16 cellular contexts compared by ENCODE assay signal in genomic region chr14:89399157-89399556, GRCh38. TPM values are rescaled to one million over a fixed set of nuclear protein-coding genes. Genes with fewer than 3 reads are reported as not detected.
A peak's percentile ranks its signal among the peaks of the same experiment; 100 is the strongest.
DNase-seq lines count a peak whose midpoint lies in the region; ATAC-seq and TF ChIP-seq lines count a peak whose summit lies in the region.
"Had no signal": no experiment of that assay in that cellular context is flagged by ENCODE, and none has a peak within 500 bp of the region (broad histone marks: within the 10 kb centered on the region; RNA-seq: fewer than 3 reads in every experiment).

No MANE protein-coding gene starts in this region.

- H3K4me1 Mint-ChIP-seq in activated naive CD8-positive, alpha-beta T cell treated with anti-CD3 and anti-CD28 coated beads, Interleukin-2, amount 50 U/mL, for 24 hours: peaks cover 64% of the 10 kb centered on the region

- no peak for ATAC-seq in activated naive CD8-positive, alpha-beta T cell treated with anti-CD3 and anti-CD28 coated beads, Interleukin-2, amount 50 U/mL, for 24 hours
- no peak for ATAC-seq in GM19324 (IDR thresholded peaks at IDR 0.05; ENCODE audit: low FRiP score, unreplicated experiment)
- ATAC-seq: stimulated activated memory B cell treated with anti-CD40 and anti-IgM and Interleukin-4, amounts not matched to agents 10 μg/mL and 1 μg/mL and 100 μg/mL, for 72 hours had no signal

- H3K4me3 ChIP-seq in BLaER1 treated with 17β-estradiol and CSF1 and Interleukin-3, amounts not matched to agents 10 nM and 100 nM: no peak overlapping the region
- H3K4me3 ChIP-seq in left ventricle myocardium inferior (peak overlapping the region; percentile 43), neuronal stem cell (ENCODE audit: low read length in 2 of 2) (no peak overlapping the region)
- H3K4me3 ChIP-seq: body of pancreas, right lobe of liver had no signal

- H3K27me3 Mint-ChIP-seq in activated naive CD8-positive, alpha-beta T cell treated with anti-CD3 and anti-CD28 coated beads, Interleukin-2, amount 50 U/mL, for 24 hours: no peaks in the 10 kb centered on the region
- H3K27me3 Mint-ChIP-seq: stimulated activated memory B cell treated with anti-CD40 and anti-IgM and Interleukin-4, amounts not matched to agents 10 μg/mL and 1 μg/mL and 100 μg/mL, for 72 hours had no signal

- peak overlapping the region; percentile 29 for H3K27ac Mint-ChIP-seq in activated naive CD8-positive, alpha-beta T cell treated with anti-CD3 and anti-CD28 coated beads, Interleukin-2, amount 50 U/mL, for 24 hours
- H3K27ac Mint-ChIP-seq: activated CD8-positive, alpha-beta T cell treated with anti-CD3 and anti-CD28 coated beads, Interleukin-2, amount 10 ng/mL, durations not matched to agents 7 days and 5 days; stimulated activated memory B cell treated with anti-CD40 and anti-IgM and Interleukin-4, amounts not matched to agents 10 μg/mL and 1 μg/mL and 100 μg/mL, for 72 hours had no signal

- H3K4ac ChIP-seq in neuronal stem cell (ENCODE audit: low read length): no peak overlapping the region

- WGBS in neuronal stem cell (ENCODE audit: extremely low coverage in 2 of 2, insufficient read length in 2 of 2, insufficient replicate concordance in 1 of 2), 2 donors: no CpG with 5 or more reads among the region's 7 CpGs

- H3K9me3 ChIP-seq in BLaER1 treated with 17β-estradiol and CSF1 and Interleukin-3, amounts not matched to agents 10 nM and 100 nM (replicated peaks in 1 of 11): peaks cover 0 to 20% (median 11%) of the 10 kb centered on the region in 11 experiments; a peak in 13 of 22 replicates
- H3K9me3 ChIP-seq in left ventricle myocardium inferior (replicated peaks) (no peaks in the 10 kb centered on the region), neuronal stem cell (replicated peaks in 1 of 2; ENCODE audit: control insufficient read depth in 2 of 2, insufficient read depth in 1 of 2, low read depth in 1 of 2, low read length in 2 of 2) (no peaks in the 10 kb centered on the region)
- H3K9me3 ChIP-seq: body of pancreas, right lobe of liver had no signal

- no peak overlapping the region for H3K14ac ChIP-seq in neuronal stem cell (ENCODE audit: low read length)

- peak overlapping the region; percentile 1 for H2AFZ ChIP-seq in neuronal stem cell (ENCODE audit: low read length)

- no peaks in the 10 kb centered on the region for H3K27me3 ChIP-seq in BLaER1 treated with 17β-estradiol and CSF1 and Interleukin-3, amounts not matched to agents 10 nM and 100 nM
- H3K27me3 ChIP-seq in left ventricle myocardium inferior (ENCODE audit: low read depth) (no peaks in the 10 kb centered on the region), neuronal stem cell (ENCODE audit: control insufficient read depth in 3 of 3, insufficient read depth in 3 of 3, low read depth in 1 of 3, low read length in 3 of 3) (no peaks in the 10 kb centered on the region)
- H3K27me3 ChIP-seq: body of pancreas, right lobe of liver had no signal

- intact Hi-C loops in left ventricle myocardium inferior (cut with micrococcal nuclease): no loop called here

- no peak overlapping the region for H4K91ac ChIP-seq in neuronal stem cell (ENCODE audit: low read depth, low read length, poor library complexity)

- H3K27ac ChIP-seq in BLaER1 treated with 17β-estradiol and CSF1 and Interleukin-3, amounts not matched to agents 10 nM and 100 nM: peak overlapping the region in 2 of 11 experiments; percentile 24 to 38; a peak in 2 of 22 replicates
- peak overlapping the region; percentile 51 for H3K27ac ChIP-seq in left ventricle myocardium inferior (replicated peaks)
- H3K27ac ChIP-seq in neuronal stem cell (replicated peaks; ENCODE audit: low read length): no peak overlapping the region
- H3K27ac ChIP-seq: body of pancreas, right lobe of liver had no signal

- no peak overlapping the region for H2AK5ac ChIP-seq in neuronal stem cell (ENCODE audit: low read depth, low read length)

- TF ChIP-seq CTCF in left ventricle myocardium inferior (IDR thresholded peaks at IDR 0.05; ENCODE audit: borderline replicate concordance): no peak

- no peak overlapping the region for H2BK5ac ChIP-seq in neuronal stem cell (ENCODE audit: low read length)

- no peak overlapping the region for H3K9ac ChIP-seq in BLaER1 treated with 17β-estradiol and CSF1 and Interleukin-3, amounts not matched to agents 10 nM and 100 nM
- no peak overlapping the region for H3K9ac ChIP-seq in neuronal stem cell (ENCODE audit: low read depth, low read length, poor library complexity)

- peaks cover 17 to 56% (median 32%) of the 10 kb centered on the region in 11 experiments; a peak in 21 of 22 replicates for H3K36me3 ChIP-seq in BLaER1 treated with 17β-estradiol and CSF1 and Interleukin-3, amounts not matched to agents 10 nM and 100 nM
- H3K36me3 ChIP-seq in left ventricle myocardium inferior (peaks cover 5% of the 10 kb centered on the region), neuronal stem cell (replicated peaks in 1 of 2; ENCODE audit: control insufficient read depth in 2 of 2, insufficient read depth in 2 of 2, low read length in 2 of 2) (peaks cover 0 to 7% of the 10 kb centered on the region in 2 donors)
- H3K36me3 ChIP-seq: right lobe of liver had no signal

- H4K20me1 ChIP-seq in BLaER1 treated with 17β-estradiol and CSF1 and Interleukin-3, amounts not matched to agents 10 nM and 100 nM: peaks cover 35 to 97% (median 70%) of the 10 kb centered on the region in 11 experiments; a peak in 20 of 22 replicates

- no peak overlapping the region for H4K8ac ChIP-seq in neuronal stem cell (ENCODE audit: low read depth, low read length)

- H2BK120ac ChIP-seq in neuronal stem cell (ENCODE audit: low read depth, low read length): no peak overlapping the region

- no peak overlapping the region for H2BK15ac ChIP-seq in neuronal stem cell (ENCODE audit: low read length)

- peaks cover 38 to 75% (median 63%) of the 10 kb centered on the region in 10 experiments for H3K4me1 ChIP-seq in BLaER1 treated with 17β-estradiol and CSF1 and Interleukin-3, amounts not matched to agents 10 nM and 100 nM
- peaks cover 83% of the 10 kb centered on the region for H3K4me1 ChIP-seq in left ventricle myocardium inferior
- peaks cover 2 to 25% of the 10 kb centered on the region in 2 donors for H3K4me1 ChIP-seq in neuronal stem cell (ENCODE audit: control insufficient read depth in 2 of 2, insufficient read depth in 1 of 2, low read depth in 1 of 2, low read length in 2 of 2)
- H3K4me1 ChIP-seq: body of pancreas, right lobe of liver had no signal

- H3K4me2 ChIP-seq in BLaER1 treated with 17β-estradiol and CSF1 and Interleukin-3, amounts not matched to agents 10 nM and 100 nM: peak overlapping the region in 6 of 11 experiments; percentile 2 to 55 (median 38); a peak in 10 of 22 replicates
- no peak overlapping the region for H3K4me2 ChIP-seq in neuronal stem cell (ENCODE audit: insufficient read depth, low read length, poor library complexity, severe bottlenecking)

- no peak overlapping the region for H3K4me3 Mint-ChIP-seq in activated naive CD8-positive, alpha-beta T cell treated with anti-CD3 and anti-CD28 coated beads, Interleukin-2, amount 50 U/mL, for 24 hours
- H3K4me3 Mint-ChIP-seq: activated CD8-positive, alpha-beta T cell treated with anti-CD3 and anti-CD28 coated beads, Interleukin-2, amount 10 ng/mL, durations not matched to agents 7 days and 5 days; stimulated activated memory B cell treated with anti-CD40 and anti-IgM and Interleukin-4, amounts not matched to agents 10 μg/mL and 1 μg/mL and 100 μg/mL, for 72 hours had no signal

- H3K18ac ChIP-seq in neuronal stem cell (ENCODE audit: low read length): peak overlapping the region; percentile 4

- DNase-seq in activated naive CD8-positive, alpha-beta T cell treated with anti-CD3 and anti-CD28 coated beads, Interleukin-2, amount 50 U/mL, for 24 hours: no peak
- no peak for DNase-seq in left ventricle myocardium inferior
- DNase-seq in neuronal stem cell (ENCODE audit: low spot score): no peak
- no peak for DNase-seq in NAMALWA (ENCODE audit: low spot score)
- DNase-seq in cortex of kidney (lab: John Stamatoyannopoulos, UW): no peak
- DNase-seq in hepatic stellate cell (ENCODE audit: low spot score): no peak
- DNase-seq: activated CD8-positive, alpha-beta T cell treated with anti-CD3 and anti-CD28 coated beads, Interleukin-2, amount 10 ng/mL, durations not matched to agents 7 days and 5 days; kidney glomerular epithelial cell; NCI-H1048; right lobe of liver; SHP77; T1000 had no signal

- H2BK12ac ChIP-seq in neuronal stem cell (ENCODE audit: low read length): no peak overlapping the region

- H3K23ac ChIP-seq in neuronal stem cell (ENCODE audit: low read depth, low read length, poor library complexity): no peak overlapping the region

- H3K9me3 Mint-ChIP-seq in activated naive CD8-positive, alpha-beta T cell treated with anti-CD3 and anti-CD28 coated beads, Interleukin-2, amount 50 U/mL, for 24 hours: no peaks in the 10 kb centered on the region

- H3K36me3 Mint-ChIP-seq in activated naive CD8-positive, alpha-beta T cell treated with anti-CD3 and anti-CD28 coated beads, Interleukin-2, amount 50 U/mL, for 24 hours (ENCODE audit: low read depth): peaks cover 47% of the 10 kb centered on the region

- peaks cover 8% of the 10 kb centered on the region for H3K79me1 ChIP-seq in neuronal stem cell (ENCODE audit: low read depth, low read length)

RNA-seq across cellular contexts. Expression of gene FOXN3, which starts 17.9 kb away (rescaled TPM):
- total RNA-seq in left ventricle myocardium inferior: 120 TPM
- polyA plus RNA-seq in neuronal stem cell (2013, experiment 1 of 2): 21.1 TPM
- polyA plus RNA-seq in neuronal stem cell (2013, experiment 2 of 2): 21.5 TPM
